16 cellular contexts compared by ENCODE assay signal in genomic region chr17:37676115-37676925, GRCh38. TPM values are rescaled to one million over a fixed set of nuclear protein-coding genes. Genes with fewer than 3 reads are reported as not detected.
DNase-seq lines count a peak whose midpoint lies in the region; ATAC-seq and TF ChIP-seq lines count a peak whose summit lies in the region.
"Had no signal": no experiment of that assay in that cellular context is flagged by ENCODE, and none has a peak within 500 bp of the region (broad histone marks: within the 10 kb centered on the region; RNA-seq: fewer than 3 reads in every experiment).

No MANE protein-coding gene starts in this region.

- no peak overlapping the region for H3K4me3 Mint-ChIP-seq in activated T-helper 2 cell treated with anti-CD3 and anti-CD28 coated beads, Interferon-gamma antibody, Interleukin-2, Interleukin-4, amounts not matched to agents 10 μg/mL and 5 μg/mL and 100 μg/mL, durations not matched to agents 14 hours and 24 hours and 36 hours (ENCODE audit: low read depth)
- H3K4me3 Mint-ChIP-seq: IgD-negative memory B cell had no signal

- H3K9ac ChIP-seq in Karpas-422 (ENCODE audit: low read length): no peak overlapping the region

- DNase-seq in DMS79 (lab: John Stamatoyannopoulos, UW) (peak; percentile 37), Karpas-422 (no peak), right lobe of liver (peak; percentile 63 to 76 (median 71)), NCI-H146 (lab: John Stamatoyannopoulos, UW) (no peak), GM19240 (ENCODE audit: insufficient read length, low spot score) (no peak), left lung (no peak)
- no peak for DNase-seq in activated T-helper 2 cell treated with anti-CD3 and anti-CD28 coated beads, Interferon-gamma antibody, Interleukin-2, Interleukin-4, amounts not matched to agents 10 μg/mL and 5 μg/mL and 100 μg/mL, durations not matched to agents 14 hours and 24 hours and 36 hours (ENCODE audit: low spot score)
- DNase-seq: activated gamma-delta T cell treated with Interleukin-2 at 50 U/mL for 16 hours; BE2C; dorsolateral prefrontal cortex; NCI-H1694 treated with DMSO at 0.1 percent for 48 hours; stimulated activated CD4-positive, alpha-beta T cell treated with anti-CD3 and anti-CD28 coated beads, Interleukin-1b, Interleukin-23, amount 100 ng/mL, for 48 hours; stimulated activated CD8-positive, alpha-beta memory T cell treated with anti-CD3 and anti-CD28 coated beads, Interleukin-4, amount 100 ng/mL, for 48 hours had no signal

- no peak overlapping the region for H2AFZ ChIP-seq in Karpas-422 (ENCODE audit: low read length)

- H3K27me3 ChIP-seq in Karpas-422 (ENCODE audit: low read length) (no peaks in the 10 kb centered on the region), right lobe of liver (no peaks in the 10 kb centered on the region), left lung (no peaks in the 10 kb centered on the region)

- peak overlapping the region; percentile 38 for H3K27ac Mint-ChIP-seq in activated T-helper 2 cell treated with anti-CD3 and anti-CD28 coated beads, Interferon-gamma antibody, Interleukin-2, Interleukin-4, amounts not matched to agents 10 μg/mL and 5 μg/mL and 100 μg/mL, durations not matched to agents 14 hours and 24 hours and 36 hours
- H3K27ac Mint-ChIP-seq: IgD-negative memory B cell had no signal

- intact Hi-C loops in activated T-helper 2 cell treated with anti-CD3 and anti-CD28 coated beads, Interferon-gamma antibody, Interleukin-2, Interleukin-4, amounts not matched to agents 10 μg/mL and 5 μg/mL and 100 μg/mL, durations not matched to agents 14 hours and 24 hours and 36 hours (cut with micrococcal nuclease): no loop called here
- intact Hi-C loops in right lobe of liver (cut with DNase I) (no loop called here), left lung (cut with DNase I) (no loop called here)

- TF ChIP-seq POLR2A in right lobe of liver (IDR thresholded peaks at IDR 0.05): peak; percentile 26

- peak; percentile 72 to 76 (median 75) for ATAC-seq in right lobe of liver
- ATAC-seq in left lung: no peak
- ATAC-seq in HG03175 (IDR thresholded peaks at IDR 0.05; ENCODE audit: unreplicated experiment): no peak

- H3K36me3 ChIP-seq in Karpas-422 (ENCODE audit: insufficient read depth, low read length) (no peaks in the 10 kb centered on the region), right lobe of liver (no peaks in the 10 kb centered on the region), left lung (no peaks in the 10 kb centered on the region)
- H3K36me3 ChIP-seq: BE2C had no signal

- peaks cover 7% of the 10 kb centered on the region for H3K9me3 Mint-ChIP-seq in activated T-helper 2 cell treated with anti-CD3 and anti-CD28 coated beads, Interferon-gamma antibody, Interleukin-2, Interleukin-4, amounts not matched to agents 10 μg/mL and 5 μg/mL and 100 μg/mL, durations not matched to agents 14 hours and 24 hours and 36 hours

- TF ChIP-seq CTCF in right lobe of liver (IDR thresholded peaks at IDR 0.05) (no peak), left lung (IDR thresholded peaks at IDR 0.05) (no peak)

- H3K9me3 ChIP-seq in Karpas-422 (ENCODE audit: low read length) (peaks cover 4% of the 10 kb centered on the region; the same call in 1 of the 2 replicates), right lobe of liver (no peaks in the 10 kb centered on the region), left lung (no peaks in the 10 kb centered on the region)
- H3K9me3 ChIP-seq: BE2C had no signal

- no peaks in the 10 kb centered on the region for H3K9me2 ChIP-seq in Karpas-422 (replicated peaks; ENCODE audit: insufficient read depth, low read length)

- H3K4me1 ChIP-seq in Karpas-422 (ENCODE audit: low read length): peaks cover 18% of the 10 kb centered on the region
- peaks cover 0 to 23% (median 8%) of the 10 kb centered on the region in 4 donors for H3K4me1 ChIP-seq in right lobe of liver
- no peaks in the 10 kb centered on the region for H3K4me1 ChIP-seq in left lung
- H3K4me1 ChIP-seq: BE2C had no signal

- peak overlapping the region; percentile 16 for H3K4me2 ChIP-seq in Karpas-422 (ENCODE audit: low read depth, low read length, poor library complexity, severe bottlenecking)

- H3K27ac ChIP-seq in Karpas-422 (ENCODE audit: low read length): no peak overlapping the region
- H3K27ac ChIP-seq in right lobe of liver: peak overlapping the region; percentile 56 to 93 (median 82)
- H3K27ac ChIP-seq in left lung: no peak overlapping the region
- H3K27ac ChIP-seq: dorsolateral prefrontal cortex, SK-N-MC had no signal

- 13% methylated on average over 6 of the region's 7 CpGs for WGBS in right lobe of liver (ENCODE audit: insufficient coverage, low coverage, low lambda C conversion rate, missing lambda C conversion rate)

- H4K20me1 ChIP-seq in Karpas-422 (ENCODE audit: insufficient read depth, low read depth, low read length): no peaks in the 10 kb centered on the region

- no peaks in the 10 kb centered on the region for H3K79me2 ChIP-seq in Karpas-422 (ENCODE audit: low read length)

- H3K4me1 Mint-ChIP-seq in activated T-helper 2 cell treated with anti-CD3 and anti-CD28 coated beads, Interferon-gamma antibody, Interleukin-2, Interleukin-4, amounts not matched to agents 10 μg/mL and 5 μg/mL and 100 μg/mL, durations not matched to agents 14 hours and 24 hours and 36 hours (ENCODE audit: low read depth): no peaks in the 10 kb centered on the region

- no peaks in the 10 kb centered on the region for H3K36me3 Mint-ChIP-seq in activated T-helper 2 cell treated with anti-CD3 and anti-CD28 coated beads, Interferon-gamma antibody, Interleukin-2, Interleukin-4, amounts not matched to agents 10 μg/mL and 5 μg/mL and 100 μg/mL, durations not matched to agents 14 hours and 24 hours and 36 hours (ENCODE audit: low read depth)
- H3K36me3 Mint-ChIP-seq: IgD-negative memory B cell had no signal

- H3K27me3 Mint-ChIP-seq in activated T-helper 2 cell treated with anti-CD3 and anti-CD28 coated beads, Interferon-gamma antibody, Interleukin-2, Interleukin-4, amounts not matched to agents 10 μg/mL and 5 μg/mL and 100 μg/mL, durations not matched to agents 14 hours and 24 hours and 36 hours (ENCODE audit: low read depth): peaks cover 25% of the 10 kb centered on the region

- H3K4me3 ChIP-seq in Karpas-422 (ENCODE audit: low read length) (no peak overlapping the region), right lobe of liver (no peak overlapping the region), left lung (no peak overlapping the region)
- H3K4me3 ChIP-seq: dorsolateral prefrontal cortex, SK-N-MC had no signal

RNA-seq across cellular contexts. Expression of gene DDX52, which starts 33.1 kb away (rescaled TPM):
- 24.1 and 40.8 TPM in 2 replicates for total RNA-seq in Karpas-422 (2014; rRNA removed; shearing (Covaris generic); ENCODE audit: low replicate concordance)
- 43.4 and 46.9 TPM in 2 replicates for total RNA-seq in activated T-helper 2 cell treated with anti-CD3 and anti-CD28 coated beads, Interferon-gamma antibody, Interleukin-2, Interleukin-4, amounts not matched to agents 10 μg/mL and 5 μg/mL and 100 μg/mL, durations not matched to agents 14 hours and 24 hours and 36 hours
- total RNA-seq in right lobe of liver: 10 to 100 TPM; 11.8 to 14.4 (median 13.1) TPM
- 10 to 100 TPM; 23.7 to 24.3 TPM for total RNA-seq in left lung

Comparison
In these comparisons a context has a peak if more than half of its experiments do, and no peak if none do; other contexts are left out.
1. DNase-seq: peak in DMS79 (single experiment) and right lobe of liver (3 of 3); none in Karpas-422 (single experiment), activated T-helper 2 cell treated with anti-CD3 and anti-CD28 coated beads, Interferon-gamma antibody, Interleukin-2, Interleukin-4, amounts not matched to agents 10 μg/mL and 5 μg/mL and 100 μg/mL, durations not matched to agents 14 hours and 24 hours and 36 hours (single experiment), NCI-H146 (single experiment), GM19240 (single experiment) and left lung (0 of 2).
2. H3K27ac ChIP-seq: peak in right lobe of liver (3 of 3); none in Karpas-422 (single experiment) and left lung (0 of 2).
3. ATAC-seq: peak in right lobe of liver (4 of 4); none in left lung (single experiment) and HG03175 (single experiment).